Comparison of ENCODE assay signal across 1 cellular context in the genomic region with DNA sequence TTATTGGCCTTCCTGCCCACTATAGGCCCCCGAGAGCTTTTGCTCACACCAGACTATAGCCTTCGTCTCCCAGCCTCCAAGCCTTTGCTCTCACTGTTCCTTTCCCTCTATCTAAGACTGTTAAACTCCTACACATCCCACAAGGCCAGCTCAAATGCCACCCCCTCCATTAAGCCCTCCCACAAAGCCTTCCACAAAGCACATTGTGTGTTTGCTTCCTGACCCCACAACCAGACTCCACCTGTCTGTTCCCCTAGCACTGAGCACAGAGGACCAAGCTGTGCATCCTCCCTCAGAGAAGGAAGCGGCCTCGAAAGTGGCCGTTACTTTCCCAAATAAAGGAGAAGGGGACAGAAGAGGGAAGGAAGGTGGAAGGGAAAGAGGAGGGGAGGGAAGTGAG.
TF ChIP-seq lines count a peak whose summit lies in the region.

No MANE protein-coding gene starts in this region.

TF ChIP-seq in IMR-90, 13 proteins besides CTCF, POLR2A, EP300 and RAD21:
- TF ChIP-seq ELK1 (IDR thresholded peaks at IDR 0.05; ENCODE audit: borderline replicate concordance, low read depth, low read length) (no peak), BHLHE40 (IDR thresholded peaks at IDR 0.05; ENCODE audit: low read depth, low read length) (no peak), SMC3 (IDR thresholded peaks at IDR 0.05; ENCODE audit: low read depth, low read length) (no peak)
TF ChIP-seq in IMR-90: peak in this region for 0.
